Comparison of ENCODE assay signal across 20 cellular contexts in the genomic region with DNA sequence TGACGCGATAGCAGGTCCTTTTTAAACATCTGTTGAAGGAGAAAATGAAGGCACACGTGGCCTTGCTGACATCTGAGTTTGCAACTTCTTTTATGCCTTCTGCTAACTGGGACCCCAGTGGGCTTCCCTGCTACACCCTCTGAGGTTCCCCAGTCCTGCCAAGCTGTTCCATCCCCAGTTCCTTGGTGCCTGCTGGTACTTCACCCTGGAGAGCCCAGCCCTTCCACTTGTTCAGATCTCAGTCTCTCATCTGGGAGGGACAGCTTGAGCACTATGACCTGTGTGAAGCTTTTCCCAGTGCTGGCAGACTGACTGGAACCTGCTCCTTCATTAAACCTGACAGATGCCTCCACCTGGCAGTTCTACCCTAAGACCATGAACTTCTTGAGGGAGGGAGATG.
"Had no signal": no experiment of that assay in that cellular context is flagged by ENCODE, and none has a peak within 500 bp of the region (broad histone marks: within the 10 kb centered on the region; RNA-seq: fewer than 3 reads in every experiment).

No MANE protein-coding gene starts in this region.

- H3K4me1 ChIP-seq: colonic mucosa, spleen, testis, tibial nerve had no signal

- H3K36me3 ChIP-seq: colonic mucosa, spleen had no signal

- H3K27me3 Mint-ChIP-seq: stimulated activated naive B cell treated with anti-CD40 and anti-IgM and Interleukin-4, amounts not matched to agents 10 μg/mL and 1 μg/mL and 100 μg/mL, for 72 hours; stimulated activated naive CD8-positive, alpha-beta T cell treated with anti-CD3 and anti-CD28 coated beads, Interleukin-15, amount 100 ng/mL, for 72 hours had no signal

- FAIRE-seq: endothelial cell of umbilical vein, kidney had no signal

- H3K27ac Mint-ChIP-seq: stimulated activated naive B cell treated with anti-CD40 and anti-IgM and Interleukin-4, amounts not matched to agents 10 μg/mL and 1 μg/mL and 100 μg/mL, for 72 hours; stimulated activated naive CD8-positive, alpha-beta T cell treated with anti-CD3 and anti-CD28 coated beads, Interleukin-15, amount 100 ng/mL, for 72 hours had no signal

- H3K9me3 ChIP-seq: colonic mucosa, spleen, testis, tibial nerve had no signal

- H3K27me3 ChIP-seq: colonic mucosa, hepatocyte, spleen, testis, tibial nerve had no signal

- H3K9me3 Mint-ChIP-seq: stimulated activated naive B cell treated with anti-CD40 and anti-IgM and Interleukin-4, amounts not matched to agents 10 μg/mL and 1 μg/mL and 100 μg/mL, for 72 hours had no signal

- ATAC-seq: left colon; sciatic nerve; stimulated activated naive B cell treated with anti-CD40 and anti-IgM and Interleukin-4, amounts not matched to agents 10 μg/mL and 1 μg/mL and 100 μg/mL, for 72 hours; stimulated activated naive CD8-positive, alpha-beta T cell treated with anti-CD3 and anti-CD28 coated beads, Interleukin-15, amount 100 ng/mL, for 72 hours had no signal

- H3K4me3 Mint-ChIP-seq: stimulated activated naive B cell treated with anti-CD40 and anti-IgM and Interleukin-4, amounts not matched to agents 10 μg/mL and 1 μg/mL and 100 μg/mL, for 72 hours; stimulated activated naive CD8-positive, alpha-beta T cell treated with anti-CD3 and anti-CD28 coated beads, Interleukin-15, amount 100 ng/mL, for 72 hours had no signal

- H3K4me1 Mint-ChIP-seq: stimulated activated naive CD8-positive, alpha-beta T cell treated with anti-CD3 and anti-CD28 coated beads, Interleukin-15, amount 100 ng/mL, for 72 hours had no signal

- H3K4me3 ChIP-seq: colonic mucosa, hepatocyte, spleen, testis, tibial nerve had no signal

- DNase-seq: colonic mucosa; dermis blood vessel endothelial cell; erythroblast; foreskin melanocyte; head of caudate nucleus; kidney; left colon; midbrain; posterior cingulate gyrus; spleen; stimulated activated CD4-positive, alpha-beta T cell treated with anti-CD3 and anti-CD28 coated beads, Interleukin-15, amount 100 ng/mL, for 24 hours; stimulated activated CD4-positive, alpha-beta T cell treated with anti-CD3 and anti-CD28 coated beads, Interleukin-2, amount 100 ng/mL, for 24 hours; stimulated activated CD4-positive, alpha-beta T cell treated with anti-CD3 and anti-CD28 coated beads, Interleukin-4, amount 100 ng/mL, for 4 hours; stimulated activated naive B cell treated with anti-CD40 and anti-IgM and Interleukin-4, amounts not matched to agents 10 μg/mL and 1 μg/mL and 100 μg/mL, for 72 hours; stimulated activated naive CD8-positive, alpha-beta T cell treated with anti-CD3 and anti-CD28 coated beads, Interleukin-15, amount 100 ng/mL, for 72 hours; testis had no signal
